1 cellular context compared by ENCODE assay signal in the genomic region with DNA sequence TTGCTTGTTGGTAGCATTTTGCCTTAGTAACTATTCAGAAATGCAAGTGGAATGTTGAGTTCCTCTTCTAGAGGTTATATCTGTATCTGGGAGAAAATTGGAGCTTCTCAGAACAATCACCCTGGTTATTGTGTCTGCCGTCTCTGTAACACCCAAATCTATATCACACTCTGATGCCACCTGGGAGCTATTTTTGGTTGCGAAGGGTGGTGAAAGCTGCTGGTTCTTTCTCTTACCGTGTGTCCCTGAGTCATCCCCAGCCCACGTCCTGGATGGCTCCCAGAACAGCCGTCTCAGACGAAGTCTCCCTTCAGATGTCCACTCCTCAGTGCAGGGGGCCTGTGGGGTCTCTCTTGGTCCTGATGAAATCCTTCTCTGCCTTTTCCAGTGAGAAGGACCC.
TF ChIP-seq lines count a peak whose summit lies in the region.

No MANE protein-coding gene starts in this region.

TF ChIP-seq in IMR-90, 13 proteins besides CTCF, POLR2A, EP300 and RAD21 (continued from another document):
- TF ChIP-seq, protein P1, sequence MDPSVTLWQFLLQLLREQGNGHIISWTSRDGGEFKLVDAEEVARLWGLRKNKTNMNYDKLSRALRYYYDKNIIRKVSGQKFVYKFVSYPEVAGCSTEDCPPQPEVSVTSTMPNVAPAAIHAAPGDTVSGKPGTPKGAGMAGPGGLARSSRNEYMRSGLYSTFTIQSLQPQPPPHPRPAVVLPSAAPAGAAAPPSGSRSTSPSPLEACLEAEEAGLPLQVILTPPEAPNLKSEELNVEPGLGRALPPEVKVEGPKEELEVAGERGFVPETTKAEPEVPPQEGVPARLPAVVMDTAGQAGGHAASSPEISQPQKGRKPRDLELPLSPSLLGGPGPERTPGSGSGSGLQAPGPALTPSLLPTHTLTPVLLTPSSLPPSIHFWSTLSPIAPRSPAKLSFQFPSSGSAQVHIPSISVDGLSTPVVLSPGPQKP (IDR thresholded peaks at IDR 0.05; ENCODE audit: borderline replicate concordance, low read depth, low read length), result no peak
- TF ChIP-seq RFX5 (IDR thresholded peaks at IDR 0.05; ENCODE audit: low read depth, low read length), result no peak
- TF ChIP-seq FOS (IDR thresholded peaks at IDR 0.05; ENCODE audit: low read depth, low read length), result peak; percentile 49; the same call in 1 of the 2 replicates
- TF ChIP-seq SMC3 (IDR thresholded peaks at IDR 0.05; ENCODE audit: low read depth, low read length), result no peak
- TF ChIP-seq CHD1 (IDR thresholded peaks at IDR 0.05; ENCODE audit: low read depth, low read length), result no peak
- TF ChIP-seq NFE2L2 (IDR thresholded peaks at IDR 0.05; ENCODE audit: low read depth, low read length), result no peak
